Comparison of ENCODE assay signal across 23 cellular contexts in the genomic region with DNA sequence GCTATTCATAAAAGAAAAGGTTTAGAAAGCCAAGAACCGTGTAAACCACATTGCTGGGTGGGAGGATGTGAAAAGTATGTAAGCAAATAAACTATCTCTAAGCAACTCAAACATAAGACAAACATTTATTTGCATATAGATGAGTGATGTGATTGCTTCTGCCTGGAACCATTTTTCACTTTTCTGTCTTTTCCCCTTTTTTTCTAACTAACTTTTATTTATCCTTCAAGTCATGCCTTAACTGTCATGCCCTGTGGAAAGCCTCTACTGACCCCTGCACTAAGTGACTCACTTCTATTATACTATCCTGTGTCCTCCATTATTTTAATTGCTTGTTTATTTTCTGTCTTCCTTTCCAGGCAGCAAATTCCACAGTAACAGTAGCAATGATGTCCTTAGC.
DNase-seq lines count a peak whose midpoint lies in the region; ATAC-seq, FAIRE-seq and TF ChIP-seq lines count a peak whose summit lies in the region.
"Had no signal": no experiment of that assay in that cellular context is flagged by ENCODE, and none has a peak within 500 bp of the region (broad histone marks: within the 10 kb centered on the region; RNA-seq: fewer than 3 reads in every experiment).

No MANE protein-coding gene starts in this region.

- peak; percentile 27 for FAIRE-seq in H54 (lab: Jason Lieb, UNC)
- FAIRE-seq: GM12878 had no signal

- no peak for TF ChIP-seq POLR2A in H54 (IDR thresholded peaks at IDR 0.05; ENCODE audit: low read depth, low read length)

- DNase-seq in H54 (ENCODE audit: insufficient read length, low spot score) (no peak), dermis blood vessel endothelial cell (peak; percentile 57), left kidney (ENCODE audit: low read depth, low spot score) (peak; percentile 12), NCI-H1436 (lab: John Stamatoyannopoulos, UW) (no peak), AG08396 (ENCODE audit: low spot score) (no peak)
- no peak for DNase-seq in activated effector memory CD4-positive, alpha-beta T cell treated with Interleukin-2 at 50 U/mL for 16 hours
- DNase-seq: activated CD4-positive, CD25-positive, alpha-beta regulatory T cell treated with anti-CD3 and anti-CD28 coated beads, Interleukin-2, amount 50 U/mL, for 72 hours; activated naive CD8-positive, alpha-beta T cell treated with anti-CD3 and anti-CD28 coated beads, Interleukin-2, amount 10 ng/mL, durations not matched to agents 7 days and 5 days; activated T-cell treated with anti-CD3 and anti-CD28 coated beads for 4 hours; cerebellar nuclear complex; DMS153; hippocampal formation; MG63; NCI-H2081 treated with DMSO at 0.1 percent for 48 hours; NCI-H82; sigmoid colon; T-helper 17 cell had no signal

- no peak overlapping the region for H3K4me3 ChIP-seq in ACC112 (ENCODE audit: low read depth, low read length)
- H3K4me3 ChIP-seq: GM12878, lung, MG63, sigmoid colon had no signal

- ATAC-seq in GM19452 (IDR thresholded peaks at IDR 0.05; ENCODE audit: unreplicated experiment), result no peak
- ATAC-seq: GM12878, T-helper 17 cell had no signal

- no peaks in the 10 kb centered on the region for H3K36me3 ChIP-seq in ACC112 (ENCODE audit: insufficient read depth, low read length)
- H3K36me3 ChIP-seq: MG63, neutrophil, sigmoid colon had no signal

- H3K79me2 ChIP-seq in ACC112 (ENCODE audit: control insufficient read depth, insufficient read depth, low read length, unreplicated experiment), result no peaks in the 10 kb centered on the region

- H2AFZ ChIP-seq in ACC112 (ENCODE audit: low read length, unreplicated experiment), result peak overlapping the region; percentile 57

- H3K4me1 ChIP-seq in ACC112 (ENCODE audit: control insufficient read depth, insufficient read depth, low read length, unreplicated experiment), result peaks cover 20% of the 10 kb centered on the region

- H3K27ac ChIP-seq in ACC112 (ENCODE audit: low read depth, low read length), result peak overlapping the region; percentile 74
- H3K27ac ChIP-seq: neutrophil, RWPE1 had no signal

- no peaks in the 10 kb centered on the region for H3K27me3 ChIP-seq in ACC112 (ENCODE audit: insufficient read depth, low read length)
- H3K27me3 ChIP-seq: MG63, neutrophil, sigmoid colon had no signal

Comparison
In these comparisons a context has a peak if more than half of its experiments do, and no peak if none do; other contexts are left out.
1. DNase-seq: peak in dermis blood vessel endothelial cell (single experiment) and left kidney (single experiment); none in H54 (single experiment), activated effector memory CD4-positive, alpha-beta T cell treated with Interleukin-2 at 50 U/mL for 16 hours (single experiment), NCI-H1436 (single experiment) and AG08396 (single experiment).